Comparison of ENCODE assay signal across 21 cellular contexts in genomic region chr17:36823850-36824677, GRCh38.
A peak's percentile ranks its signal among the peaks of the same experiment; 100 is the strongest.
DNase-seq lines count a peak whose midpoint lies in the region; ATAC-seq, FAIRE-seq and TF ChIP-seq lines count a peak whose summit lies in the region.
"Had no signal": no experiment of that assay in that cellular context is flagged by ENCODE, and none has a peak within 500 bp of the region (broad histone marks: within the 10 kb centered on the region; RNA-seq: fewer than 3 reads in every experiment).

No MANE protein-coding gene starts in this region.

- H3K4me1 ChIP-seq in HEK293 (ENCODE audit: control insufficient read depth, insufficient read depth, low read length) (no peaks in the 10 kb centered on the region), H1 (replicated peaks in 1 of 4; ENCODE audit: control insufficient read depth in 3 of 4, insufficient read depth in 4 of 4, low read length in 3 of 4) (peaks cover 0 to 20% (median 14%) of the 10 kb centered on the region in 4 experiments; a peak in 6 of 7 replicates)
- H3K4me1 ChIP-seq: A549, HAP-1 had no signal

- no peaks in the 10 kb centered on the region for H3K9me3 Mint-ChIP-seq in nephron
- H3K9me3 Mint-ChIP-seq in type B pancreatic cell: no peaks in the 10 kb centered on the region
- H3K9me3 Mint-ChIP-seq: CD8-positive, alpha-beta T cell; HFFc6 had no signal

- 0 out of 2 replicates have a peak overlapping the region, but pooled peaks have one; percentile 39 for H2BK12ac ChIP-seq in H1 (ENCODE audit: low read depth, low read length)

- H3K27ac Mint-ChIP-seq in nephron (peak overlapping the region in 2 of 3 experiments; percentile 11 to 32), type B pancreatic cell (peak overlapping the region; percentile 64)
- H3K27ac Mint-ChIP-seq: CD8-positive, alpha-beta T cell; HFFc6 had no signal

- no peak overlapping the region for H3K4me3 Mint-ChIP-seq in nephron
- no peak overlapping the region for H3K4me3 Mint-ChIP-seq in type B pancreatic cell
- H3K4me3 Mint-ChIP-seq: CD8-positive, alpha-beta T cell; HFFc6 had no signal

- 77% methylated on average over 11 of the region's 12 CpGs; no CpG with 5 or more reads in 1 of the 2 experiments for WGBS in H1 (ENCODE audit: extremely low coverage in 1 of 2, insufficient coverage in 1 of 2, insufficient read length in 1 of 2, insufficient replicate concordance in 2 of 2, low coverage in 1 of 2, low lambda C conversion rate in 2 of 2, missing lambda C conversion rate in 1 of 2), 2 experiments

- H4K8ac ChIP-seq in H1 (ENCODE audit: extremely low read depth, insufficient read depth, low read length): no peak overlapping the region; the same call in 1 of the 2 replicates

- no peak overlapping the region for H2BK5ac ChIP-seq in H1 (ENCODE audit: low read depth, low read length)

- peaks cover 0 to 2% (median 0%) of the 10 kb centered on the region in 4 experiments; a peak in 1 of 7 replicates for H3K27me3 ChIP-seq in H1 (replicated peaks in 1 of 4; ENCODE audit: control insufficient read depth in 3 of 4, extremely low read depth in 1 of 4, insufficient read depth in 3 of 4, low read length in 3 of 4)

- no peak overlapping the region for H3K56ac ChIP-seq in H1 (replicated peaks; ENCODE audit: insufficient read length, low read depth, low read length)

- CTCF ChIA-PET in HEK293 (lab: Yijun Ruan, JAX): no interaction called here
- CTCF ChIA-PET in H1 (lab: Charles Lee; ENCODE audit: partially characterized antibody): interaction anchor here (0.7 to 2.6 kb wide), 5 partner anchors 8 to 55 kb away, joined by 3 to 7 read pairs (median 7); no protein-coding TSS in a partner anchor

- peak overlapping the region; percentile 15 for H4K91ac ChIP-seq in H1 (replicated peaks; ENCODE audit: insufficient read length, low read length)

- ATAC-seq in GM21576 (IDR thresholded peaks at IDR 0.05; ENCODE audit: unreplicated experiment) (no peak), GM21619 (IDR thresholded peaks at IDR 0.05; ENCODE audit: unreplicated experiment) (no peak)
- ATAC-seq: CD8-positive, alpha-beta T cell; K562 had no signal

- no peak overlapping the region for H3K4ac ChIP-seq in H1 (replicated peaks; ENCODE audit: insufficient read length, low read depth, low read length)

- H2BK15ac ChIP-seq in H1 (ENCODE audit: low read length): peak overlapping the region; percentile 4; the same call in 1 of the 2 replicates

- no peak overlapping the region for H3K4me2 ChIP-seq in H1 (ENCODE audit: insufficient read depth in 1 of 2, low read depth in 2 of 2, low read length in 2 of 2)
- H3K4me2 ChIP-seq: A549 had no signal

- H2AFZ ChIP-seq in H1 (ENCODE audit: low read length): no peak overlapping the region

- H2AK5ac ChIP-seq in H1 (ENCODE audit: low read depth, low read length): 0 out of 2 replicates have a peak overlapping the region, but pooled peaks have one; percentile 40

- TF ChIP-seq RAD21 in H1 (IDR thresholded peaks at IDR 0.05 in 1 of 2, conservative IDR thresholded peaks at IDR 0.05 in 1 of 2; ENCODE audit: low read depth in 2 of 2, low read length in 2 of 2): no peak

- H3K27me3 Mint-ChIP-seq in nephron (ENCODE audit: low read depth) (peaks cover 66% of the 10 kb centered on the region), type B pancreatic cell (peaks cover 58% of the 10 kb centered on the region)

- H3K79me2 ChIP-seq in H1 (ENCODE audit: control insufficient read depth in 1 of 2, insufficient read depth in 2 of 2, low read length in 2 of 2): no peaks in the 10 kb centered on the region

- no peak overlapping the region for H2BK120ac ChIP-seq in H1 (replicated peaks; ENCODE audit: low read depth, low read length)

- H2BK20ac ChIP-seq in H1 (ENCODE audit: low read length): peak overlapping the region; percentile 80; the same call in 1 of the 2 replicates

- no peak overlapping the region for H3K4me3 ChIP-seq in HEK293 (ENCODE audit: low read depth, low read length)
- no peak overlapping the region for H3K4me3 ChIP-seq in H1 (ENCODE audit: extremely low read depth in 1 of 4, insufficient read depth in 2 of 4, low read depth in 3 of 4, low read length in 4 of 4)
- H3K4me3 ChIP-seq: A549, HAP-1, K562 had no signal

- H3K36me3 ChIP-seq in HEK293 (ENCODE audit: control insufficient read depth in 2 of 2, insufficient read depth in 1 of 2, low read length in 2 of 2) (no peaks in the 10 kb centered on the region), H1 (ENCODE audit: control insufficient read depth in 2 of 4, insufficient read depth in 4 of 4, low read length in 3 of 4) (no peaks in the 10 kb centered on the region)
- H3K36me3 ChIP-seq: HAP-1 had no signal

- no peak for FAIRE-seq in H1 (lab: Jason Lieb, UNC)
- FAIRE-seq: A549, D721Med, G401.6, GM12892, GM19239, K562 had no signal

- H3K79me1 ChIP-seq in H1 (ENCODE audit: low read depth, low read length): no peaks in the 10 kb centered on the region; the same call in 1 of the 2 replicates

- no peak overlapping the region; the same call in 1 of the 2 replicates for H3K18ac ChIP-seq in H1 (ENCODE audit: extremely low read depth, low read length)

- H3K23ac ChIP-seq in H1 (ENCODE audit: insufficient read length): no peak overlapping the region

- DNase-seq in H1 (ENCODE audit: low read depth in 1 of 2, low spot score in 2 of 2) (no peak), type B pancreatic cell (ENCODE audit: extremely low spot score, unreplicated experiment) (no peak), NCI-H2029 treated with DMSO at 0.1 percent for 48 hours (lab: John Stamatoyannopoulos, UW) (no peak), NCI-H446 treated with DMSO at 0.1 percent for 48 hours (lab: John Stamatoyannopoulos, UW) (no peak)
- DNase-seq: CD8-positive, alpha-beta T cell; COR-L47; DMS153; DMS79 treated with DMSO at 0.1 percent for 48 hours; HFFc6 had no signal

- H3K14ac ChIP-seq in H1 (ENCODE audit: insufficient read length): no peak overlapping the region

- no peak for TF ChIP-seq POLR2A in H1 (IDR thresholded peaks at IDR 0.05; ENCODE audit: control extremely low read depth in 1 of 2, low read depth in 2 of 2, low read length in 2 of 2)

- no peak overlapping the region for H4K5ac ChIP-seq in H1 (ENCODE audit: insufficient read length, low read depth, low read length)

- H3K4me1 Mint-ChIP-seq in nephron (peaks cover 5% of the 10 kb centered on the region), type B pancreatic cell (ENCODE audit: unreplicated experiment) (no peaks in the 10 kb centered on the region)
- H3K4me1 Mint-ChIP-seq: CD14-positive monocyte had no signal

- POLR2A ChIA-PET in HEK293 (lab: Yijun Ruan, JAX): no interaction called here
- POLR2A ChIA-PET in H1 (lab: Charles Lee; ENCODE audit: partially characterized antibody): interaction anchor here (1.5 to 1.8 kb wide), 2 partner anchors 12 to 29 kb away, joined by 3 to 5 read pairs; no protein-coding TSS in a partner anchor

- no peaks in the 10 kb centered on the region for H3K23me2 ChIP-seq in H1 (ENCODE audit: low read depth, low read length)

- no peak overlapping the region for H3K9ac ChIP-seq in H1 (replicated peaks in 1 of 4; ENCODE audit: extremely low read depth in 1 of 4, low read depth in 3 of 4, low read length in 3 of 4)

- no peak for TF ChIP-seq EP300 in H1 (IDR thresholded peaks at IDR 0.05; ENCODE audit: borderline replicate concordance in 1 of 2, low read depth in 2 of 2, low read length in 2 of 2)

- no peaks in the 10 kb centered on the region for H4K20me1 ChIP-seq in H1 (replicated peaks in 1 of 2; ENCODE audit: control insufficient read depth in 1 of 2, insufficient read depth in 2 of 2, low read length in 2 of 2)

- H3K9me3 ChIP-seq in HEK293 (ENCODE audit: control insufficient read depth, insufficient read depth, low read depth, low read length) (no peaks in the 10 kb centered on the region), H1 (ENCODE audit: insufficient read depth in 2 of 2, low read depth in 1 of 2, low read length in 1 of 2) (no peaks in the 10 kb centered on the region)
- H3K9me3 ChIP-seq: A549, HAP-1 had no signal

- no peak overlapping the region for H3K27ac ChIP-seq in HEK293 (ENCODE audit: extremely low read depth, low read depth, low read length)
- no peak overlapping the region for H3K27ac ChIP-seq in H1 (ENCODE audit: low read depth, low read length)
- H3K27ac ChIP-seq: A549 had no signal

- H3K36me3 Mint-ChIP-seq in nephron (ENCODE audit: low read depth) (no peaks in the 10 kb centered on the region), type B pancreatic cell (no peaks in the 10 kb centered on the region)
- H3K36me3 Mint-ChIP-seq: CD14-positive monocyte; CD8-positive, alpha-beta T cell had no signal

- TF ChIP-seq CTCF in HEK293 (tag by site-specific recombination; IDR thresholded peaks at IDR 0.05) (no peak), H1 (IDR thresholded peaks at IDR 0.05; ENCODE audit: control extremely low read depth in 1 of 3, insufficient read depth in 1 of 3, low read depth in 1 of 3, low read length in 3 of 3) (no peak), nephron (IDR thresholded peaks at IDR 0.05; ENCODE audit: unreplicated experiment in 3 of 3) (no peak), type B pancreatic cell (conservative IDR thresholded peaks at IDR 0.05) (no peak)

TF ChIP-seq in HEK293, 187 proteins besides CTCF, POLR2A, EP300 and RAD21:
- TF ChIP-seq EGR2 (tag by site-specific recombination; IDR thresholded peaks at IDR 0.05; ENCODE audit: low read depth) (0 out of 2 replicates have a peak, but pooled peaks have one; percentile 13), ZNF639 (tag by site-specific recombination; IDR thresholded peaks at IDR 0.05) (no peak)
TF ChIP-seq in HEK293: peak in this region for 1.

TF ChIP-seq in H1, 55 proteins besides CTCF, POLR2A, EP300 and RAD21:
- TF ChIP-seq SP2 (IDR thresholded peaks at IDR 0.05; ENCODE audit: low read length): no peak
- TF ChIP-seq TAF1 (IDR thresholded peaks at IDR 0.05; ENCODE audit: low read depth, low read length): no peak
- TF ChIP-seq RNF2 (IDR thresholded peaks at IDR 0.05; ENCODE audit: borderline replicate concordance, low read depth, low read length, missing control alignments, poor library complexity, severe bottlenecking): no peak
